ENCODE assay signal across 28 cellular contexts in genomic region chr13:46686171-46686570, GRCh38.
DNase-seq lines count a peak whose midpoint lies in the region; ATAC-seq, FAIRE-seq and TF ChIP-seq lines count a peak whose summit lies in the region.
"Had no signal": no experiment of that assay in that cellular context is flagged by ENCODE, and none has a peak within 500 bp of the region (broad histone marks: within the 10 kb centered on the region; RNA-seq: fewer than 3 reads in every experiment).

No MANE protein-coding gene starts in this region.

- ATAC-seq in GM21723 (IDR thresholded peaks at IDR 0.05; ENCODE audit: unreplicated experiment) (no peak), lower lobe of right lung (no peak)
- ATAC-seq in CD8-positive, alpha-beta T cell: no peak
- ATAC-seq: esophagus mucosa, left ventricle myocardium superior, upper lobe of right lung had no signal

- H3K27ac ChIP-seq in HUES48 (ENCODE audit: low read depth, low read length): peak overlapping the region; percentile 40
- peak overlapping the region; percentile 72 for H3K27ac ChIP-seq in smooth muscle cell (ENCODE audit: low read depth)
- no peak overlapping the region for H3K27ac ChIP-seq in CD8-positive, alpha-beta T cell (ENCODE audit: low read depth, low read length)
- H3K27ac ChIP-seq in lower lobe of right lung: no peak overlapping the region
- H3K27ac ChIP-seq: BLaER1 treated with 17β-estradiol and CSF1 and Interleukin-3, amounts not matched to agents 10 nM and 100 nM; breast epithelium; colonic mucosa; GM23248; right atrium auricular region; upper lobe of right lung; VCaP had no signal

- H4K20me1 ChIP-seq in smooth muscle cell (ENCODE audit: low read depth): no peaks in the 10 kb centered on the region

- no peak for FAIRE-seq in bronchial epithelial cell (lab: Jason Lieb, UNC)
- FAIRE-seq: keratinocyte had no signal

- DNase-seq in bronchial epithelial cell (ENCODE audit: low read depth): peak; percentile 48
- peak; percentile 34 for DNase-seq in mucosa of gallbladder (ENCODE audit: low spot score)
- DNase-seq in smooth muscle cell (lab: John Stamatoyannopoulos, UW; ENCODE audit: unreplicated experiment): no peak
- no peak for DNase-seq in CD8-positive, alpha-beta T cell
- no peak for DNase-seq in lower lobe of right lung
- DNase-seq: activated CD4-positive, alpha-beta T cell treated with anti-CD3 and anti-CD28 coated beads, Interleukin-2, amount 10 ng/mL, durations not matched to agents 24 days and 14 days; activated effector memory CD4-positive, alpha-beta T cell treated with Interleukin-2 at 50 U/mL for 16 hours; colonic mucosa; DMS79; effector memory CD4-positive, alpha-beta T cell; GDM1; GM23248; left ventricle myocardium superior; NCI-H1694; NCI-H446; RPMI8226; spleen; T1000; upper lobe of right lung had no signal

- H3K9ac ChIP-seq in HUES48 (ENCODE audit: low read depth, low read length): no peak overlapping the region
- H3K9ac ChIP-seq in smooth muscle cell (ENCODE audit: low read depth): peak overlapping the region; percentile 35
- H3K9ac ChIP-seq: BLaER1 treated with 17β-estradiol and CSF1 and Interleukin-3, amounts not matched to agents 10 nM and 100 nM; GM23248 had no signal

- H3K79me2 ChIP-seq in smooth muscle cell (ENCODE audit: low read depth): peaks cover 13% of the 10 kb centered on the region

- 66% methylated on average over 4 of the region's 4 CpGs for WGBS in smooth muscle cell (ENCODE audit: low lambda C conversion rate)

- TF ChIP-seq CTCF in bronchial epithelial cell (IDR thresholded peaks at IDR 0.05; ENCODE audit: insufficient read depth, low read length, severe bottlenecking): no peak
- TF ChIP-seq CTCF in smooth muscle cell (IDR thresholded peaks at IDR 0.05; ENCODE audit: borderline replicate concordance, insufficient read depth, poor library complexity, severe bottlenecking): no peak
- TF ChIP-seq CTCF in CD8-positive, alpha-beta T cell (IDR thresholded peaks at IDR 0.05): no peak
- no peak for TF ChIP-seq CTCF in lower lobe of right lung (IDR thresholded peaks at IDR 0.05)

- POLR2A ChIA-PET in CD8-positive, alpha-beta T cell (lab: Charles Lee): no interaction called here

- H3F3A ChIP-seq in smooth muscle cell (ENCODE audit: low read depth): peaks cover 19% of the 10 kb centered on the region

- no peaks in the 10 kb centered on the region for H3K27me3 Mint-ChIP-seq in CD8-positive, alpha-beta T cell (ENCODE audit: low read depth)
- H3K27me3 Mint-ChIP-seq: activated CD4-positive, alpha-beta T cell treated with anti-CD3 and anti-CD28 coated beads, Interleukin-2, amount 10 ng/mL, durations not matched to agents 24 days and 14 days; activated naive CD8-positive, alpha-beta T cell had no signal

- CTCF ChIA-PET in CD8-positive, alpha-beta T cell (lab: Charles Lee): interaction anchor here (3.7 kb wide), 1 partner anchor 134 kb away, joined by 16 read pairs; no protein-coding TSS in a partner anchor

- no peaks in the 10 kb centered on the region for H3K27me3 ChIP-seq in HUES48 (ENCODE audit: control insufficient read depth, insufficient read depth, low read length)
- no peaks in the 10 kb centered on the region for H3K27me3 ChIP-seq in bronchial epithelial cell (ENCODE audit: control insufficient read depth, insufficient read depth, low read length)
- no peaks in the 10 kb centered on the region for H3K27me3 ChIP-seq in smooth muscle cell (ENCODE audit: low read depth)
- no peaks in the 10 kb centered on the region for H3K27me3 ChIP-seq in CD8-positive, alpha-beta T cell (ENCODE audit: insufficient read depth, low read length)
- no peaks in the 10 kb centered on the region for H3K27me3 ChIP-seq in lower lobe of right lung (ENCODE audit: low read depth)
- H3K27me3 ChIP-seq: BLaER1 treated with 17β-estradiol and CSF1 and Interleukin-3, amounts not matched to agents 10 nM and 100 nM; breast epithelium; colonic mucosa; right atrium auricular region; spleen; upper lobe of right lung had no signal

- H3K36me3 Mint-ChIP-seq in CD8-positive, alpha-beta T cell: peaks cover 35% of the 10 kb centered on the region

- H2AFZ ChIP-seq in smooth muscle cell (ENCODE audit: low read depth): no peak overlapping the region
- H2AFZ ChIP-seq: GM23248 had no signal

- H3K4me2 ChIP-seq in smooth muscle cell: peak overlapping the region; percentile 68
- H3K4me2 ChIP-seq: BLaER1 treated with 17β-estradiol and CSF1 and Interleukin-3, amounts not matched to agents 10 nM and 100 nM had no signal

- H3K9me3 ChIP-seq in HUES48 (ENCODE audit: control insufficient read depth, insufficient read depth, low read length): no peaks in the 10 kb centered on the region
- no peaks in the 10 kb centered on the region for H3K9me3 ChIP-seq in smooth muscle cell (replicated peaks; ENCODE audit: low read depth)
- no peaks in the 10 kb centered on the region for H3K9me3 ChIP-seq in CD8-positive, alpha-beta T cell (ENCODE audit: low read length)
- no peaks in the 10 kb centered on the region for H3K9me3 ChIP-seq in lower lobe of right lung
- H3K9me3 ChIP-seq: BLaER1 treated with 17β-estradiol and CSF1 and Interleukin-3, amounts not matched to agents 10 nM and 100 nM; breast epithelium; colonic mucosa; right atrium auricular region; spleen; upper lobe of right lung had no signal

- H3K4me1 ChIP-seq in HUES48 (ENCODE audit: control insufficient read depth, insufficient read depth, low read length): peaks cover 66% of the 10 kb centered on the region
- peaks cover 49% of the 10 kb centered on the region for H3K4me1 ChIP-seq in smooth muscle cell (ENCODE audit: low read depth)
- H3K4me1 ChIP-seq in CD8-positive, alpha-beta T cell (ENCODE audit: insufficient read depth, low read length): peaks cover 5% of the 10 kb centered on the region
- H3K4me1 ChIP-seq in lower lobe of right lung: peaks cover 28% of the 10 kb centered on the region
- H3K4me1 ChIP-seq: breast epithelium, colonic mucosa had no signal

- no peak overlapping the region for H3K27ac Mint-ChIP-seq in CD8-positive, alpha-beta T cell
- H3K27ac Mint-ChIP-seq: activated CD4-positive, alpha-beta T cell treated with anti-CD3 and anti-CD28 coated beads, Interleukin-2, amount 10 ng/mL, durations not matched to agents 24 days and 14 days; activated naive CD8-positive, alpha-beta T cell had no signal

- intact Hi-C loops in CD8-positive, alpha-beta T cell (cut with DNase I, micrococcal nuclease): no loop called here
- intact Hi-C loops in lower lobe of right lung (cut with DNase I): no loop called here

- no peaks in the 10 kb centered on the region for H3K9me3 Mint-ChIP-seq in CD8-positive, alpha-beta T cell
- H3K9me3 Mint-ChIP-seq: activated CD4-positive, alpha-beta T cell treated with anti-CD3 and anti-CD28 coated beads, Interleukin-2, amount 10 ng/mL, durations not matched to agents 24 days and 14 days had no signal

- H3K4me3 ChIP-seq in HUES48 (ENCODE audit: low read depth, low read length): no peak overlapping the region
- H3K4me3 ChIP-seq in bronchial epithelial cell (ENCODE audit: low read depth, low read length): no peak overlapping the region
- H3K4me3 ChIP-seq in smooth muscle cell: no peak overlapping the region
- H3K4me3 ChIP-seq in CD8-positive, alpha-beta T cell (ENCODE audit: low read depth, low read length): no peak overlapping the region
- no peak overlapping the region for H3K4me3 ChIP-seq in lower lobe of right lung
- H3K4me3 ChIP-seq: BLaER1 treated with 17β-estradiol and CSF1 and Interleukin-3, amounts not matched to agents 10 nM and 100 nM; breast epithelium; colonic mucosa; GM23248; right atrium auricular region; spleen; upper lobe of right lung had no signal

- H3K4me3 Mint-ChIP-seq in CD8-positive, alpha-beta T cell: no peak overlapping the region
- H3K4me3 Mint-ChIP-seq: activated CD4-positive, alpha-beta T cell treated with anti-CD3 and anti-CD28 coated beads, Interleukin-2, amount 10 ng/mL, durations not matched to agents 24 days and 14 days; activated naive CD8-positive, alpha-beta T cell had no signal

- H3K4me1 Mint-ChIP-seq in CD8-positive, alpha-beta T cell (ENCODE audit: low read depth): peaks cover 9% of the 10 kb centered on the region

- H3K36me3 ChIP-seq in HUES48 (ENCODE audit: control insufficient read depth, insufficient read depth, low read length) (no peaks in the 10 kb centered on the region), bronchial epithelial cell (ENCODE audit: control insufficient read depth, insufficient read depth, low read length) (peaks cover 2% of the 10 kb centered on the region), smooth muscle cell (ENCODE audit: low read depth) (no peaks in the 10 kb centered on the region), lower lobe of right lung (no peaks in the 10 kb centered on the region)
- no peaks in the 10 kb centered on the region for H3K36me3 ChIP-seq in CD8-positive, alpha-beta T cell (ENCODE audit: insufficient read depth, low read length)
- H3K36me3 ChIP-seq: breast epithelium, colonic mucosa, right atrium auricular region, upper lobe of right lung had no signal

Comparison
In these comparisons a context has a peak if more than half of its experiments do, and no peak if none do; other contexts are left out.
1. H3K27ac ChIP-seq: peak in HUES48 (single experiment) and smooth muscle cell (single experiment); none in CD8-positive, alpha-beta T cell (single experiment) and lower lobe of right lung (single experiment).
2. DNase-seq: peak in bronchial epithelial cell (single experiment) and mucosa of gallbladder (single experiment); none in smooth muscle cell (single experiment), CD8-positive, alpha-beta T cell (0 of 7) and lower lobe of right lung (single experiment).